8 cellular contexts compared by ENCODE assay signal in genomic region chr2:64325852-64326577, GRCh38.
DNase-seq lines count a peak whose midpoint lies in the region; ATAC-seq and TF ChIP-seq lines count a peak whose summit lies in the region.

No MANE protein-coding gene starts in this region.

- H3K9me3 ChIP-seq in OCI-LY7 (ENCODE audit: low read length) (no peaks in the 10 kb centered on the region), PC-3 (ENCODE audit: low read length) (no peaks in the 10 kb centered on the region)

- TF ChIP-seq CTCF in GM10248 (IDR thresholded peaks at IDR 0.05; ENCODE audit: control extremely low read depth, extremely low read depth, low read depth, missing control alignments) = peak; percentile 41
- TF ChIP-seq CTCF in OCI-LY7 (conservative IDR thresholded peaks at IDR 0.05; ENCODE audit: low read length) = no peak
- no peak for TF ChIP-seq CTCF in GM23338 (conservative IDR thresholded peaks at IDR 0.05; ENCODE audit: low read depth in 2 of 2)
- TF ChIP-seq CTCF in PC-3 (conservative IDR thresholded peaks at IDR 0.05; ENCODE audit: low read depth, low read length) = no peak

- BruUV-seq in OCI-LY7 (replicated peaks; lab: Mats Ljungman, UMichigan) (no TSS peak), PC-3 (replicated peaks; lab: Mats Ljungman, UMichigan) (no TSS peak)

- peak; percentile 85 for ATAC-seq in GM21619 (IDR thresholded peaks at IDR 0.05; ENCODE audit: unreplicated experiment)
- no peak for ATAC-seq in GM23338
- no peak for ATAC-seq in PC-3

- H3K9me3 Mint-ChIP-seq in GM23338 = no peaks in the 10 kb centered on the region

- no peak overlapping the region for H3K4me3 ChIP-seq in OCI-LY7 (ENCODE audit: low read depth, low read length, poor library complexity, severe bottlenecking)
- H3K4me3 ChIP-seq in GM23338 = no peak overlapping the region
- no peak overlapping the region for H3K4me3 ChIP-seq in PC-3 (ENCODE audit: low read length)

- no peak overlapping the region for H3K9ac ChIP-seq in PC-3 (ENCODE audit: low read length)

- H2AFZ ChIP-seq in OCI-LY7 (ENCODE audit: low read length) (peak overlapping the region; percentile 72), GM23338 (no peak overlapping the region), PC-3 (ENCODE audit: low read length) (no peak overlapping the region)

- H3K27me3 ChIP-seq in GM23338 (ENCODE audit: insufficient read depth) (no peaks in the 10 kb centered on the region), PC-3 (ENCODE audit: low read length) (no peaks in the 10 kb centered on the region)

- H3K36me3 Mint-ChIP-seq in GM23338 (ENCODE audit: low read depth) = no peaks in the 10 kb centered on the region

- no peaks in the 10 kb centered on the region for H3K79me2 ChIP-seq in OCI-LY7 (ENCODE audit: insufficient read depth, low read depth, low read length)
- H3K79me2 ChIP-seq in GM23338 (replicated peaks; ENCODE audit: insufficient read depth) = no peaks in the 10 kb centered on the region
- no peaks in the 10 kb centered on the region for H3K79me2 ChIP-seq in PC-3 (ENCODE audit: low read length)

- DNase-seq in GM10248 (ENCODE audit: extremely low spot score) = peak; percentile 83
- peak; percentile 70 for DNase-seq in OCI-LY7 (ENCODE audit: low spot score)
- DNase-seq in central memory CD4-positive, alpha-beta T cell = peak; percentile 67
- no peak for DNase-seq in H4 (ENCODE audit: low spot score)
- DNase-seq in GM23338 (ENCODE audit: low spot score) = no peak
- no peak for DNase-seq in pons (ENCODE audit: low spot score)
- no peak for DNase-seq in PC-3

- intact Hi-C loops in OCI-LY7 (cut with micrococcal nuclease; ENCODE audit: unreplicated experiment) = loop anchor here (2.0 to 5.0 kb wide), 3 partner anchors 114 to 234 kb away; partner anchors contain the start of gene PELI1
- intact Hi-C loops in PC-3 (cut with micrococcal nuclease) = loop anchor here (5.0 kb wide), 1 partner anchor 184 kb away; the partner anchor contains the start of gene PELI1

- H3K4me3 Mint-ChIP-seq in GM23338 = no peak overlapping the region

- H3K27ac ChIP-seq in OCI-LY7 (ENCODE audit: low read depth, low read length, poor library complexity, severe bottlenecking) (no peak overlapping the region), GM23338 (ENCODE audit: low read depth) (no peak overlapping the region), PC-3 (ENCODE audit: low read length) (no peak overlapping the region)

- CTCF ChIA-PET in GM10248 (lab: Yijun Ruan, JAX) (interaction anchor here (0.9 to 8.8 kb wide), 19 partner anchors 8 to 1248 kb away, joined by 3 to 312 read pairs (median 4); partner anchors contain the start of gene AFTPH), OCI-LY7 (lab: Charles Lee; ENCODE audit: unreplicated experiment) (no interaction called here), PC-3 (lab: Charles Lee) (no interaction called here)

- peaks cover 14% of the 10 kb centered on the region for H3K27me3 Mint-ChIP-seq in GM23338 (ENCODE audit: insufficient read depth, low read depth, poor library complexity)

- POLR2A ChIA-PET in GM10248 (lab: Yijun Ruan, JAX) (interaction anchor here (0.5 to 1.7 kb wide), 6 partner anchors 30 to 910 kb away, joined by 3 to 8 read pairs (median 5); partner anchors contain the start of gene AFTPH), OCI-LY7 (lab: Charles Lee) (interaction anchor here (0.7 to 2.8 kb wide), 6 partner anchors 110 to 283 kb away, joined by 3 to 20 read pairs (median 4); no protein-coding TSS in a partner anchor), PC-3 (lab: Charles Lee; ENCODE audit: unreplicated experiment) (interaction anchor here (0.7 kb wide), 1 partner anchor 289 kb away, joined by 3 read pairs; no protein-coding TSS in a partner anchor)

- H3K4me1 Mint-ChIP-seq in GM23338 = peaks cover 51% of the 10 kb centered on the region

- H3K9me2 ChIP-seq in OCI-LY7 (ENCODE audit: insufficient read depth, low read length) (no peaks in the 10 kb centered on the region), GM23338 (ENCODE audit: insufficient read depth) (peaks cover 10% of the 10 kb centered on the region; the same call in 1 of the 2 replicates), PC-3 (replicated peaks; ENCODE audit: low read length) (no peaks in the 10 kb centered on the region)

- no peak overlapping the region for H3K27ac Mint-ChIP-seq in GM23338

- H3K4me2 ChIP-seq in OCI-LY7 (ENCODE audit: low read length) = peak overlapping the region; percentile 44
- H3K4me2 ChIP-seq in GM23338 = no peak overlapping the region
- H3K4me2 ChIP-seq in PC-3 (ENCODE audit: low read length) = no peak overlapping the region

- H3F3A ChIP-seq in GM23338 (replicated peaks; ENCODE audit: low read depth) (0 out of 2 replicates have a peak, but pooled peaks cover 4% of the 10 kb centered on the region), PC-3 (ENCODE audit: low read length, unreplicated experiment) (no peaks in the 10 kb centered on the region)

- H4K20me1 ChIP-seq in OCI-LY7 (ENCODE audit: insufficient read depth, low read length) = no peaks in the 10 kb centered on the region
- no peaks in the 10 kb centered on the region for H4K20me1 ChIP-seq in GM23338 (replicated peaks; ENCODE audit: insufficient read depth)
- H4K20me1 ChIP-seq in PC-3 (ENCODE audit: low read length) = no peaks in the 10 kb centered on the region

- H3K4me1 ChIP-seq in OCI-LY7 (ENCODE audit: insufficient read depth, low read length, poor library complexity, severe bottlenecking) = peaks cover 55% of the 10 kb centered on the region
- peaks cover 36% of the 10 kb centered on the region for H3K4me1 ChIP-seq in GM23338 (ENCODE audit: insufficient read depth)
- H3K4me1 ChIP-seq in PC-3 (ENCODE audit: insufficient read depth, low read length) = peaks cover 27% of the 10 kb centered on the region

- H3K36me3 ChIP-seq in OCI-LY7 (ENCODE audit: insufficient read depth, low read length) (no peaks in the 10 kb centered on the region), GM23338 (ENCODE audit: insufficient read depth) (no peaks in the 10 kb centered on the region), PC-3 (ENCODE audit: low read depth, low read length) (no peaks in the 10 kb centered on the region)

TF ChIP-seq in GM23338, 12 proteins besides CTCF, POLR2A, EP300 and RAD21 (continues in another document):
- no peak for TF ChIP-seq ZNF462 (CRISPR knock-in tag; IDR thresholded peaks at IDR 0.05)

Comparison
In these comparisons a context has a peak if more than half of its experiments do, and no peak if none do; other contexts are left out.
1. DNase-seq: peak in GM10248 (single experiment), OCI-LY7 (single experiment) and central memory CD4-positive, alpha-beta T cell (single experiment); none in H4 (single experiment), GM23338 (single experiment), pons (single experiment) and PC-3 (single experiment).